Comparison of ENCODE assay signal across 31 cellular contexts in the genomic region with DNA sequence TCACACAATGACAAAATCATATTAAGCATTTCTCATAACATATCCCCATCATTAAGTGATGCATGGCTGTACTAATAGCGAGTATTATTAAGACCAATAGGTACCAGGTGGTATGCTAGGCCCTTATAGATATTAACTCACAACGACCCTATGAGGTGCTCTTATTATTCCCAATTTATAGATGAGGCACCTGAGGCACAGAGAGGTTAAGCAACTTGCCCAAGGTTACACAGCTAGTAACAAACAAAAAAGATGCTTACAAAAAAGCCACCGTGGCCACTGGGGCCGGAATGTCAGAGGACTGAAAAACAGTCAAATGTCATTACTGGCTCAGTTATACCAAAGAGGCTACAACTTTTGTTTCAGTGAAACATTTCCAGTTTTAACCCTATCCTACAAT.
A peak's percentile ranks its signal among the peaks of the same experiment; 100 is the strongest.
DNase-seq lines count a peak whose midpoint lies in the region; ATAC-seq, FAIRE-seq and TF ChIP-seq lines count a peak whose summit lies in the region.
"Had no signal": no experiment of that assay in that cellular context is flagged by ENCODE, and none has a peak within 500 bp of the region (broad histone marks: within the 10 kb centered on the region; RNA-seq: fewer than 3 reads in every experiment).

No MANE protein-coding gene starts in this region.

- no peak overlapping the region for H2BK12ac ChIP-seq in H1 (ENCODE audit: low read depth, low read length)

- H3K9me3 ChIP-seq in K562 (replicated peaks; ENCODE audit: control insufficient read depth, insufficient read depth, low read depth, low read length) (no peaks in the 10 kb centered on the region), H1 (ENCODE audit: insufficient read depth in 2 of 2, low read depth in 1 of 2, low read length in 1 of 2) (no peaks in the 10 kb centered on the region)
- H3K9me3 ChIP-seq: A549; BE2C; BLaER1; BLaER1 treated with 17β-estradiol and CSF1 and Interleukin-3, amounts not matched to agents 10 nM and 100 nM; Caco-2 had no signal

- TF ChIP-seq EP300 in K562 (IDR thresholded peaks at IDR 0.05; ENCODE audit: low read length) = no peak
- TF ChIP-seq EP300 in H1 (IDR thresholded peaks at IDR 0.05; ENCODE audit: borderline replicate concordance in 1 of 2, low read depth in 2 of 2, low read length in 2 of 2) = no peak

- DNase-seq in K562 (ENCODE audit: extremely low read depth in 1 of 4, low spot score in 3 of 4) = no peak
- no peak for DNase-seq in H1 (ENCODE audit: low read depth in 1 of 2, low spot score in 2 of 2)
- no peak for DNase-seq in COLO829 (ENCODE audit: low spot score)
- DNase-seq in epidermal melanocyte (ENCODE audit: insufficient read length, low spot score) = no peak
- DNase-seq: 8988T; ACHN; AML-193; BE2C; C1 segment of cervical spinal cord; Caco-2; Calu3; CD4-positive, alpha-beta memory T cell; CD4-positive, alpha-beta T cell; CD4-positive, CD25-positive, alpha-beta regulatory T cell; CD8-positive, alpha-beta memory T cell; CD8-positive, alpha-beta T cell; COR-L47; DMS 273 treated with DMSO at 0.1 percent for 48 hours; DMS153; DMS53; DMS79; DMS79 treated with DMSO at 0.1 percent for 48 hours; DND-41; EL had no signal

- POLR2A ChIA-PET in K562 (lab: Yijun Ruan, JAX) (no interaction called here), H1 (lab: Charles Lee; ENCODE audit: partially characterized antibody) (no interaction called here)

- no peaks in the 10 kb centered on the region for H3K23me2 ChIP-seq in H1 (ENCODE audit: low read depth, low read length)

- no peak for ATAC-seq in K562
- ATAC-seq: A549; CD8-positive, alpha-beta T cell had no signal

- H3K4me1 ChIP-seq in K562 (replicated peaks in 1 of 2; ENCODE audit: control insufficient read depth in 2 of 2, insufficient read depth in 2 of 2, low read length in 2 of 2) (peaks cover 0 to 6% of the 10 kb centered on the region in 2 experiments; a peak in 2 of 5 replicates), H1 (replicated peaks in 1 of 4; ENCODE audit: control insufficient read depth in 3 of 4, insufficient read depth in 4 of 4, low read length in 3 of 4) (no peaks in the 10 kb centered on the region)
- H3K4me1 ChIP-seq: A549; BE2C; BLaER1; BLaER1 treated with 17β-estradiol and CSF1 and Interleukin-3, amounts not matched to agents 10 nM and 100 nM; Caco-2 had no signal

- H4K20me1 ChIP-seq in K562 (replicated peaks; ENCODE audit: control insufficient read depth, insufficient read depth, low read length) (no peaks in the 10 kb centered on the region), H1 (replicated peaks in 1 of 2; ENCODE audit: control insufficient read depth in 1 of 2, insufficient read depth in 2 of 2, low read length in 2 of 2) (no peaks in the 10 kb centered on the region)
- H4K20me1 ChIP-seq: BLaER1; BLaER1 treated with 17β-estradiol and CSF1 and Interleukin-3, amounts not matched to agents 10 nM and 100 nM had no signal

- H3K23ac ChIP-seq in H1 (ENCODE audit: insufficient read length) = no peak overlapping the region

- H3K36me3 ChIP-seq in K562 (ENCODE audit: control insufficient read depth, insufficient read depth, low read length) (no peaks in the 10 kb centered on the region), H1 (ENCODE audit: control insufficient read depth in 2 of 4, insufficient read depth in 4 of 4, low read length in 3 of 4) (no peaks in the 10 kb centered on the region)
- H3K36me3 ChIP-seq: BE2C; BLaER1; BLaER1 treated with 17β-estradiol and CSF1 and Interleukin-3, amounts not matched to agents 10 nM and 100 nM had no signal

- TF ChIP-seq RAD21 in K562 (CRISPR knock-in tag; conservative IDR thresholded peaks at IDR 0.05 in 1 of 2, IDR thresholded peaks at IDR 0.05 in 1 of 2) = no peak
- TF ChIP-seq RAD21 in H1 (IDR thresholded peaks at IDR 0.05 in 1 of 2, conservative IDR thresholded peaks at IDR 0.05 in 1 of 2; ENCODE audit: low read depth in 2 of 2, low read length in 2 of 2) = no peak

- H3K4me3 ChIP-seq in K562 (no peak overlapping the region), H1 (ENCODE audit: extremely low read depth in 1 of 4, insufficient read depth in 2 of 4, low read depth in 3 of 4, low read length in 4 of 4) (no peak overlapping the region)
- H3K4me3 ChIP-seq: A549; BLaER1; BLaER1 treated with 17β-estradiol and CSF1 and Interleukin-3, amounts not matched to agents 10 nM and 100 nM had no signal

- TF ChIP-seq POLR2A in K562 (conservative IDR thresholded peaks at IDR 0.05) (no peak), H1 (IDR thresholded peaks at IDR 0.05; ENCODE audit: control extremely low read depth in 1 of 2, low read depth in 2 of 2, low read length in 2 of 2) (no peak)

- in situ Hi-C loops in K562 (cut with MboI) = no loop called here

- H3K79me1 ChIP-seq in H1 (ENCODE audit: low read depth, low read length) = no peaks in the 10 kb centered on the region

- H3K27ac ChIP-seq in K562 (ENCODE audit: extremely low read depth, low read depth, low read length) (no peak overlapping the region), H1 (ENCODE audit: low read depth, low read length) (no peak overlapping the region)
- H3K27ac ChIP-seq: 22Rv1; A549; BLaER1; BLaER1 treated with 17β-estradiol and CSF1 and Interleukin-3, amounts not matched to agents 10 nM and 100 nM; C4-2B had no signal

- H3K4me2 ChIP-seq in K562 (ENCODE audit: insufficient read depth, low read length) (no peak overlapping the region), H1 (ENCODE audit: insufficient read depth in 1 of 2, low read depth in 2 of 2, low read length in 2 of 2) (no peak overlapping the region)
- H3K4me2 ChIP-seq: A549; BLaER1; BLaER1 treated with 17β-estradiol and CSF1 and Interleukin-3, amounts not matched to agents 10 nM and 100 nM had no signal

- intact Hi-C loops in K562 (cut with micrococcal nuclease) = no loop called here

- H3K14ac ChIP-seq in H1 (ENCODE audit: insufficient read length) = no peak overlapping the region

- no peaks in the 10 kb centered on the region for H3K9me1 ChIP-seq in K562 (ENCODE audit: control insufficient read depth, insufficient read depth, low read length)

- H3K56ac ChIP-seq in H1 (replicated peaks; ENCODE audit: insufficient read length, low read depth, low read length) = no peak overlapping the region

- H2AFZ ChIP-seq in K562 (ENCODE audit: low read depth, low read length) = no peak overlapping the region
- H2AFZ ChIP-seq in H1 (ENCODE audit: low read length) = no peak overlapping the region

- H3K18ac ChIP-seq in H1 (ENCODE audit: extremely low read depth, low read length) = no peak overlapping the region

- H2BK15ac ChIP-seq in H1 (ENCODE audit: low read length) = no peak overlapping the region

- H2BK20ac ChIP-seq in H1 (ENCODE audit: low read length) = no peak overlapping the region

- CTCF ChIA-PET in K562 (lab: Yijun Ruan, JAX; ENCODE audit: low intra/inter-chr PET ratio) = no interaction called here
- CTCF ChIA-PET in H1 (lab: Charles Lee; ENCODE audit: partially characterized antibody) = interaction anchor here (0.6 to 1.1 kb wide), 2 partner anchors 12 to 31 kb away, joined by 3 to 4 read pairs; no protein-coding TSS in a partner anchor

- TF ChIP-seq CTCF in K562 (IDR thresholded peaks at IDR 0.05 in 2 of 3, conservative IDR thresholded peaks at IDR 0.05 in 1 of 3; ENCODE audit: insufficient read depth in 2 of 3, low read depth in 1 of 3, low read length in 3 of 3) (no peak), H1 (IDR thresholded peaks at IDR 0.05; ENCODE audit: control extremely low read depth in 1 of 3, insufficient read depth in 1 of 3, low read depth in 1 of 3, low read length in 3 of 3) (no peak)

- H4K91ac ChIP-seq in H1 (replicated peaks; ENCODE audit: insufficient read length, low read length) = no peak overlapping the region

- no peak overlapping the region for H2BK5ac ChIP-seq in H1 (ENCODE audit: low read depth, low read length)

- H2AK5ac ChIP-seq in H1 (ENCODE audit: low read depth, low read length) = no peak overlapping the region

- H3K9ac ChIP-seq in K562 (ENCODE audit: insufficient read depth in 1 of 2, low read depth in 2 of 2, low read length in 2 of 2) = no peak overlapping the region
- no peak overlapping the region for H3K9ac ChIP-seq in H1 (replicated peaks in 1 of 4; ENCODE audit: extremely low read depth in 1 of 4, low read depth in 3 of 4, low read length in 3 of 4)
- H3K9ac ChIP-seq: BLaER1; BLaER1 treated with 17β-estradiol and CSF1 and Interleukin-3, amounts not matched to agents 10 nM and 100 nM had no signal

- H4K5ac ChIP-seq in H1 (ENCODE audit: insufficient read length, low read depth, low read length) = no peak overlapping the region

- H3K79me2 ChIP-seq in K562 (ENCODE audit: control insufficient read depth, insufficient read depth, low read length) (no peaks in the 10 kb centered on the region), H1 (ENCODE audit: control insufficient read depth in 1 of 2, insufficient read depth in 2 of 2, low read length in 2 of 2) (no peaks in the 10 kb centered on the region)

- no TSS peak for BruUV-seq in K562 (replicated peaks; lab: Mats Ljungman, UMichigan)

- H3K27me3 ChIP-seq in K562 (ENCODE audit: control insufficient read depth in 2 of 2, insufficient read depth in 2 of 2, low read length in 2 of 2) = peaks cover 14 to 18% of the 10 kb centered on the region in 2 experiments; a peak in 4 of 5 replicates
- no peaks in the 10 kb centered on the region for H3K27me3 ChIP-seq in H1 (replicated peaks in 1 of 4; ENCODE audit: control insufficient read depth in 3 of 4, extremely low read depth in 1 of 4, insufficient read depth in 3 of 4, low read length in 3 of 4)
- H3K27me3 ChIP-seq: BE2C; BLaER1; BLaER1 treated with 17β-estradiol and CSF1 and Interleukin-3, amounts not matched to agents 10 nM and 100 nM had no signal

- no peak overlapping the region for H2BK120ac ChIP-seq in H1 (replicated peaks; ENCODE audit: low read depth, low read length)

- no peak for FAIRE-seq in K562 (lab: Jason Lieb, UNC)
- FAIRE-seq in H1 (lab: Jason Lieb, UNC) = no peak
- FAIRE-seq: A204.1, A549, D721Med had no signal

- no peak overlapping the region for H4K8ac ChIP-seq in H1 (ENCODE audit: extremely low read depth, insufficient read depth, low read length)

- H3K4ac ChIP-seq in H1 (replicated peaks; ENCODE audit: insufficient read length, low read depth, low read length) = no peak overlapping the region

- WGBS in K562 (ENCODE audit: insufficient coverage, low coverage, missing lambda C conversion rate) = under 1% methylated on average over 4 of the region's 4 CpGs
- 93% methylated on average over 4 of the region's 4 CpGs; no CpG with 5 or more reads in 1 of the 2 experiments for WGBS in H1 (ENCODE audit: extremely low coverage in 1 of 2, insufficient coverage in 1 of 2, insufficient read length in 1 of 2, insufficient replicate concordance in 2 of 2, low coverage in 1 of 2, low lambda C conversion rate in 2 of 2, missing lambda C conversion rate in 1 of 2), 2 experiments

TF ChIP-seq in H1, 55 proteins besides CTCF, POLR2A, EP300 and RAD21:
- TF ChIP-seq KDM1A (IDR thresholded peaks at IDR 0.05; ENCODE audit: borderline replicate concordance, low read length) = peak; percentile 44; the same call in 1 of the 2 replicates
- TF ChIP-seq, protein P1, sequence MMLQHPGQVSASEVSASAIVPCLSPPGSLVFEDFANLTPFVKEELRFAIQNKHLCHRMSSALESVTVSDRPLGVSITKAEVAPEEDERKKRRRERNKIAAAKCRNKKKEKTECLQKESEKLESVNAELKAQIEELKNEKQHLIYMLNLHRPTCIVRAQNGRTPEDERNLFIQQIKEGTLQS (IDR thresholded peaks at IDR 0.05; ENCODE audit: insufficient read depth, low read depth, low read length) = no peak
